In the genomic region with DNA sequence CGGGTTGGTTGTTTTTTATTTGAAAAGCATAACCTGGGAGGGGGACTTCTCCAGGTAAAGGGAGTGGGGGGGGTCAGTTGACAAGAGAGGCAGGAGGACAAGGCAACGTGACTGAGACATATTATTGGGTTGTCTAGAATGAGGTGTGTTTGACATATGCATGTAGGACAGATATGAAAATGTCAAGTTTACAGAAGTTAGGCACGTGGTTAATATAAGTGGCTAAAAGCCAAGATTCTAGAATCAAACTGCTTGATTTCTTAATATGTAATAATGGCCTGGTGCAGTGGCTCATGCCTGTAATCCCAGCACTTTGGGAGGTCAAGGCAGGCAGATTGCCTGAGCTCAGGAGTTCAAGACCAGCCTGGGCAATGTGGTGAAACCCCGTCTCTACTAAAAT, we compare ENCODE assay signal across 11 cellular contexts.
"Had no signal": no experiment of that assay in that cellular context is flagged by ENCODE, and none has a peak within 500 bp of the region (broad histone marks: within the 10 kb centered on the region; RNA-seq: fewer than 3 reads in every experiment).

No MANE protein-coding gene starts in this region.

- H3K4me1 ChIP-seq: HAP-1 had no signal

- FAIRE-seq: H1, H54 had no signal

- H3K9me3 ChIP-seq: HAP-1 had no signal

- H3K4me3 ChIP-seq: GM23248, GM23338, HAP-1 had no signal

- DNase-seq: GM23248, GOT3, H7, H9, HCEC 1CT, HFFc6 had no signal

- H3K36me3 ChIP-seq: HAP-1 had no signal

- ATAC-seq: GM23338, HCT116 had no signal

- H3K27ac ChIP-seq: GM23248 had no signal
